Comparison of ENCODE assay signal across 21 cellular contexts in the genomic region with DNA sequence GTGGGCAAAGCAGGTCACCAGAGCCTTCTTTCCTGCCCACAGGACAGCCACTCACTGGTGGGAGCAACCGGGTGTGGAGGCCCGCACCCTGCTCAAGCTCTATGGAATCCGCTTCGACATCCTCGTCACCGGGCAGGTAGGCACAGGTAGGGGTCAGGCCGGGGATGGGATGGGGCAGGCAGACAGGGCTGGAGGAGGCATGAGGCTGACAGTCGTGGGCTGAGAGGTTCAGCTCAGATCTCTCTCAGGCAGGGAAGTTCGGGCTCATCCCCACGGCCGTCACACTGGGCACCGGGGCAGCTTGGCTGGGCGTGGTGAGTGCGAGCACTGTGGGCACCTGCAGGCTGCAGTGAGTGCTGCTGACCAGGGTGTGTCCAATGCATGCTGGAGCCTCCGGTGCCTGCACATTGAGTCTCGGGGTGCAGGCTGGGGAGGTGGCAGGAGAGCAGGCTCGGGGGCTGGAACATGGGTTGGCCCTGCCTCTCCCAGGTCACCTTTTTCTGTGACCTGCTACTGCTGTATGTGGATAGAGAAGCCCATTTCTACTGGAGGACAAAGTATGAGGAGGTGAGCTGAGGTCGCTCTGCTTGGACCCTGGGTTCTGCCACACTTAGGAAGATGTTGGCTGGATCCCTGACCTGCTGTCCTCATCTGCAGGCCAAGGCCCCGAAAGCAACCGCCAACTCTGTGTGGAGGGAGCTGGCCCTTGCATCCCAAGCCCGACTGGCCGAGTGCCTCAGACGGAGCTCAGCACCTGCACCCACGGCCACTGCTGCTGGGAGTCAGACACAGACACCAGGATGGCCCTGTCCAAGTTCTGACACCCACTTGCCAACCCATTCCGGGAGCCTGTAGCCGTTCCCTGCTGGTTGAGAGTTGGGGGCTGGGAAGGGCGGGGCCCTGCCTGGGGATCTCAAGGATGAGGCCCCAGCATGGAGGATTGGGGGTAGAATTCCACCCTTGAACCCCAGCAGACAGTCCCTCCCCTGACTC. TPM values are rescaled to one million over a fixed set of nuclear protein-coding genes. Genes with fewer than 3 reads are reported as not detected.
DNase-seq lines count a peak whose midpoint lies in the region; FAIRE-seq and TF ChIP-seq lines count a peak whose summit lies in the region.
"Had no signal": no experiment of that assay in that cellular context is flagged by ENCODE, and none has a peak within 500 bp of the region (broad histone marks: within the 10 kb centered on the region; RNA-seq: fewer than 3 reads in every experiment).

No MANE protein-coding gene starts in this region.

- DNase-seq in activated naive CD4-positive, alpha-beta T cell treated with anti-CD3 and anti-CD28 coated beads, Interleukin-2, amount 10 ng/mL, durations not matched to agents 7 days and 5 days, result no peak
- DNase-seq in activated naive CD4-positive, alpha-beta T cell treated with anti-CD3 and anti-CD28 coated beads for 36 hours, result no peak
- DNase-seq in bronchial epithelial cell (ENCODE audit: low read depth) (peak; percentile 86), ureter (ENCODE audit: low spot score) (peak; percentile 71), tibial artery (no peak)
- no peak for DNase-seq in activated effector memory CD4-positive, alpha-beta T cell treated with Interleukin-2 at 50 U/mL for 16 hours
- DNase-seq: activated CD4-positive, alpha-beta T cell treated with anti-CD3 and anti-CD28 coated beads, Interleukin-2, amount 50 U/mL, for 4 hours; DMS153; dorsolateral prefrontal cortex; NCI-H187 treated with DMSO at 0.1 percent for 48 hours; stimulated activated CD4-positive, alpha-beta T cell treated with anti-CD3 and anti-CD28 coated beads, Interleukin-12 subunit alpha, Interleukin-12 subunit beta, amount 100 ng/mL, for 4 hours; SW 1271 had no signal

- no peak for TF ChIP-seq CTCF in bronchial epithelial cell (IDR thresholded peaks at IDR 0.05; ENCODE audit: insufficient read depth, low read length, severe bottlenecking)
- TF ChIP-seq CTCF in tibial artery (IDR thresholded peaks at IDR 0.05), result no peak

- no peaks in the 10 kb centered on the region for H3K9me3 ChIP-seq in tibial artery
- H3K9me3 ChIP-seq: A549, left lung, tibial nerve had no signal

- H3K36me3 ChIP-seq in bronchial epithelial cell (ENCODE audit: control insufficient read depth, insufficient read depth, low read length) (no peaks in the 10 kb centered on the region), tibial artery (no peaks in the 10 kb centered on the region)
- H3K36me3 ChIP-seq: cardiac muscle cell, left lung, tibial nerve had no signal

- H3K4me3 Mint-ChIP-seq in activated naive CD4-positive, alpha-beta T cell treated with anti-CD3 and anti-CD28 coated beads, Interleukin-2, amount 10 ng/mL, durations not matched to agents 7 days and 5 days, result no peak overlapping the region
- no peak overlapping the region for H3K4me3 Mint-ChIP-seq in activated naive CD4-positive, alpha-beta T cell treated with anti-CD3 and anti-CD28 coated beads for 36 hours

- peak; percentile 55 for FAIRE-seq in bronchial epithelial cell (lab: Jason Lieb, UNC)
- FAIRE-seq: A549, GM12892 had no signal

- H3K4me3 ChIP-seq in bronchial epithelial cell (ENCODE audit: low read depth, low read length), result no peak overlapping the region
- no peak overlapping the region for H3K4me3 ChIP-seq in tibial artery
- H3K4me3 ChIP-seq: A549, cardiac muscle cell, dorsolateral prefrontal cortex, left lung, tibial nerve had no signal

- H3K36me3 Mint-ChIP-seq in activated naive CD4-positive, alpha-beta T cell treated with anti-CD3 and anti-CD28 coated beads, Interleukin-2, amount 10 ng/mL, durations not matched to agents 7 days and 5 days, result no peaks in the 10 kb centered on the region
- H3K36me3 Mint-ChIP-seq in activated naive CD4-positive, alpha-beta T cell treated with anti-CD3 and anti-CD28 coated beads for 36 hours (ENCODE audit: low read depth), result no peaks in the 10 kb centered on the region
- H3K36me3 Mint-ChIP-seq: IgD-negative memory B cell had no signal

- H3K27ac ChIP-seq in tibial artery, result no peak overlapping the region
- H3K27ac ChIP-seq: C4-2B, cardiac muscle cell, left lung, tibial nerve had no signal

- peaks cover 0 to 6% (median 0%) of the 10 kb centered on the region in 4 donors for H3K4me1 ChIP-seq in tibial artery
- H3K4me1 ChIP-seq: A549, left lung, tibial nerve had no signal

- peak overlapping the region; percentile 6 for H3K27ac Mint-ChIP-seq in activated naive CD4-positive, alpha-beta T cell treated with anti-CD3 and anti-CD28 coated beads, Interleukin-2, amount 10 ng/mL, durations not matched to agents 7 days and 5 days
- H3K27ac Mint-ChIP-seq in activated naive CD4-positive, alpha-beta T cell treated with anti-CD3 and anti-CD28 coated beads for 36 hours, result no peak overlapping the region

- intact Hi-C loops in activated naive CD4-positive, alpha-beta T cell treated with anti-CD3 and anti-CD28 coated beads for 36 hours (cut with micrococcal nuclease), result no loop called here
- intact Hi-C loops in tibial artery (cut with DNase I; ENCODE audit: low total_unique reads), result no loop called here

- H3K27me3 ChIP-seq in bronchial epithelial cell (ENCODE audit: control insufficient read depth, insufficient read depth, low read length) (no peaks in the 10 kb centered on the region), tibial artery (peaks cover 0 to 54% of the 10 kb centered on the region in 2 donors)

- H3K27me3 Mint-ChIP-seq in activated naive CD4-positive, alpha-beta T cell treated with anti-CD3 and anti-CD28 coated beads, Interleukin-2, amount 10 ng/mL, durations not matched to agents 7 days and 5 days, result peaks cover 44% of the 10 kb centered on the region
- H3K27me3 Mint-ChIP-seq in activated naive CD4-positive, alpha-beta T cell treated with anti-CD3 and anti-CD28 coated beads for 36 hours (ENCODE audit: low read depth), result peaks cover 19% of the 10 kb centered on the region

- no peaks in the 10 kb centered on the region for H3K9me3 Mint-ChIP-seq in activated naive CD4-positive, alpha-beta T cell treated with anti-CD3 and anti-CD28 coated beads, Interleukin-2, amount 10 ng/mL, durations not matched to agents 7 days and 5 days
- H3K9me3 Mint-ChIP-seq in activated naive CD4-positive, alpha-beta T cell treated with anti-CD3 and anti-CD28 coated beads for 36 hours, result no peaks in the 10 kb centered on the region

- H3K4me1 Mint-ChIP-seq in activated naive CD4-positive, alpha-beta T cell treated with anti-CD3 and anti-CD28 coated beads, Interleukin-2, amount 10 ng/mL, durations not matched to agents 7 days and 5 days, result peaks cover 17% of the 10 kb centered on the region
- peaks cover 14% of the 10 kb centered on the region for H3K4me1 Mint-ChIP-seq in activated naive CD4-positive, alpha-beta T cell treated with anti-CD3 and anti-CD28 coated beads for 36 hours (ENCODE audit: low read depth)

- CTCF ChIA-PET in activated naive CD4-positive, alpha-beta T cell treated with anti-CD3 and anti-CD28 coated beads, Interleukin-2, amount 10 ng/mL, durations not matched to agents 7 days and 5 days (lab: Charles Lee), result no interaction called here
- CTCF ChIA-PET in activated naive CD4-positive, alpha-beta T cell treated with anti-CD3 and anti-CD28 coated beads for 36 hours (lab: Charles Lee), result interaction anchor here (1.5 kb wide), 1 partner anchor 140 kb away, joined by 3 read pairs; no protein-coding TSS in a partner anchor

RNA-seq across cellular contexts. Expression of a gene that starts 6.3 kb away (rescaled TPM):
- not detected for total RNA-seq in activated naive CD4-positive, alpha-beta T cell treated with anti-CD3 and anti-CD28 coated beads for 36 hours
- total RNA-seq in bronchial epithelial cell (under 0.01 and 0.77 TPM in 2 replicates), ureter (8.1 TPM)
- total RNA-seq: mononuclear cell had no signal

RNA-seq across cellular contexts. Expression of a gene that starts 11.1 kb away (rescaled TPM):
- total RNA-seq in activated naive CD4-positive, alpha-beta T cell treated with anti-CD3 and anti-CD28 coated beads for 36 hours, result under 1 TPM in 1 of 2 experiments, not detected in 1; 0.12 TPM
- total RNA-seq in bronchial epithelial cell (0.13 and 0.26 TPM in 2 replicates), ureter (5.7 TPM)

RNA-seq across cellular contexts. Expression of a gene that starts 19.7 kb away (rescaled TPM):
- total RNA-seq in activated naive CD4-positive, alpha-beta T cell treated with anti-CD3 and anti-CD28 coated beads for 36 hours, result not detected
- not detected in 2 replicates for total RNA-seq in bronchial epithelial cell
- not detected for total RNA-seq in ureter
- total RNA-seq: mononuclear cell, renal cortical epithelial cell had no signal

RNA-seq across cellular contexts. Expression of a gene that starts 24.1 kb away (rescaled TPM):
- 10 to 100 TPM; 20.4 to 21.2 TPM for total RNA-seq in activated naive CD4-positive, alpha-beta T cell treated with anti-CD3 and anti-CD28 coated beads for 36 hours
- 23.2 and 29.0 TPM in 2 replicates for total RNA-seq in bronchial epithelial cell
- total RNA-seq in ureter, result 25.8 TPM

RNA-seq across cellular contexts. Expression of a gene that starts 44.0 kb away (rescaled TPM):
- total RNA-seq in activated naive CD4-positive, alpha-beta T cell treated with anti-CD3 and anti-CD28 coated beads for 36 hours, result 10 to 100 TPM; 23.1 to 27.4 TPM
- total RNA-seq in bronchial epithelial cell, result 14.7 and 23.2 TPM in 2 replicates
- total RNA-seq in ureter, result 79.6 TPM

Comparison
In these comparisons a context has a peak if more than half of its experiments do, and no peak if none do; other contexts are left out.
1. DNase-seq: peak in bronchial epithelial cell (single experiment) and ureter (single experiment); none in activated naive CD4-positive, alpha-beta T cell treated with anti-CD3 and anti-CD28 coated beads, Interleukin-2, amount 10 ng/mL, durations not matched to agents 7 days and 5 days (single experiment), activated naive CD4-positive, alpha-beta T cell treated with anti-CD3 and anti-CD28 coated beads for 36 hours (single experiment), tibial artery (0 of 2) and activated effector memory CD4-positive, alpha-beta T cell treated with Interleukin-2 at 50 U/mL for 16 hours (single experiment).